ENCODE assay signal across 11 cellular contexts in genomic region chrX:71052721-71053120, GRCh38. TPM values are rescaled to one million over a fixed set of nuclear protein-coding genes. Genes with fewer than 3 reads are reported as not detected.
A peak's percentile ranks its signal among the peaks of the same experiment; 100 is the strongest.
DNase-seq lines count a peak whose midpoint lies in the region; TF ChIP-seq lines count a peak whose summit lies in the region.
"Had no signal": no experiment of that assay in that cellular context is flagged by ENCODE, and none has a peak within 500 bp of the region (broad histone marks: within the 10 kb centered on the region; RNA-seq: fewer than 3 reads in every experiment).

No MANE protein-coding gene starts in this region.

- TF ChIP-seq POLR2A in testis (IDR thresholded peaks at IDR 0.05) = no peak

- no peaks in the 10 kb centered on the region for H3K9me3 ChIP-seq in HUES64 (ENCODE audit: insufficient read depth, low read depth, low read length)
- no peaks in the 10 kb centered on the region for H3K9me3 ChIP-seq in iPS-18c (ENCODE audit: control insufficient read depth, insufficient read depth, low read length)
- no peaks in the 10 kb centered on the region for H3K9me3 ChIP-seq in testis

- no peaks in the 10 kb centered on the region for H3K27me3 ChIP-seq in HUES64 (ENCODE audit: insufficient read depth, low read length)
- H3K27me3 ChIP-seq in testis = no peaks in the 10 kb centered on the region

- DNase-seq in Calu3 (no peak), GM20000 (ENCODE audit: low spot score) (peak; percentile 3), activated gamma-delta T cell treated with Interleukin-2 at 50 U/mL for 16 hours (no peak), testis (no peak), HCEC 1CT (no peak), NCI-H748 treated with DMSO at 0.1 percent for 48 hours (lab: John Stamatoyannopoulos, UW) (no peak)

- intact Hi-C loops in Calu3 (cut with micrococcal nuclease; ENCODE audit: unreplicated experiment) = no loop called here
- intact Hi-C loops in testis (cut with DNase I; ENCODE audit: low total_unique reads) = no loop called here

- no peaks in the 10 kb centered on the region for H3K4me1 ChIP-seq in HUES64 (ENCODE audit: insufficient read depth, low read length)
- no peaks in the 10 kb centered on the region for H3K4me1 ChIP-seq in testis

- no peaks in the 10 kb centered on the region for H3K27me3 Mint-ChIP-seq in Calu3 (ENCODE audit: unreplicated experiment)

- no peak for TF ChIP-seq CTCF in Calu3 (IDR thresholded peaks at IDR 0.05; ENCODE audit: unreplicated experiment)
- no peak for TF ChIP-seq CTCF in GM20000 (IDR thresholded peaks at IDR 0.05; ENCODE audit: extremely low read depth, missing control alignments)
- no peak for TF ChIP-seq CTCF in testis (IDR thresholded peaks at IDR 0.05)

- no peak overlapping the region for H3K27ac Mint-ChIP-seq in Calu3 (ENCODE audit: unreplicated experiment)

- H3K4me3 ChIP-seq in HUES64 (ENCODE audit: low read length) (peak overlapping the region; percentile 48), iPS-18c (ENCODE audit: insufficient read depth, low read depth, low read length) (peak overlapping the region; percentile 55), testis (peak overlapping the region in 1 of 2 donors; percentile 3)

- peak overlapping the region; percentile 41 for H3K4me3 Mint-ChIP-seq in Calu3 (ENCODE audit: low read depth, unreplicated experiment)

- CTCF ChIA-PET in Calu3 (lab: Charles Lee) = no interaction called here

- H3K27ac ChIP-seq in HUES64 (ENCODE audit: low read depth, low read length) (no peak overlapping the region), testis (no peak overlapping the region)

- no TSS peak for BruUV-seq in Calu3 (replicated peaks; lab: Mats Ljungman, UMichigan)

- H3K36me3 ChIP-seq in HUES64 (ENCODE audit: insufficient read depth, low read length) = peaks cover 12% of the 10 kb centered on the region; the same call in 1 of the 2 replicates
- H3K36me3 ChIP-seq in testis (ENCODE audit: low read depth, missing control alignments) = no peaks in the 10 kb centered on the region

- no peaks in the 10 kb centered on the region for H3K9me3 Mint-ChIP-seq in Calu3 (ENCODE audit: low read depth, unreplicated experiment)

- H3K9ac ChIP-seq in HUES64 (ENCODE audit: low read depth, low read length) = no peak overlapping the region

- no peaks in the 10 kb centered on the region for H3K36me3 Mint-ChIP-seq in Calu3 (ENCODE audit: insufficient read depth, unreplicated experiment)

- no peaks in the 10 kb centered on the region for H3K4me1 Mint-ChIP-seq in Calu3 (ENCODE audit: low read depth, unreplicated experiment)

- WGBS in HUES64 = 81% methylated on average over 7 of the region's 7 CpGs
- 53 to 56% methylated on average over 6 to 7 of the region's 7 CpGs for WGBS in testis, 2 donors

RNA-seq across cellular contexts. Expression of gene SNX12, which starts 15.4 kb away (rescaled TPM):
- total RNA-seq in Calu3 (2022) (82.7 and 82.8 TPM in 2 replicates), testis (10 to 100 TPM; 35.4 to 53.1 TPM)
- polyA plus RNA-seq in HUES64 (2013, experiment 1 of 2) = 47.8 TPM
- polyA plus RNA-seq in HUES64 (2013, experiment 2 of 2) = 48.8 TPM
- 39.4 TPM for polyA plus RNA-seq in testis (ENCODE audit: insufficient read depth, low read depth, low replicate concordance)

RNA-seq across cellular contexts. Expression of gene FOXO4, which starts 42.9 kb away (rescaled TPM):
- total RNA-seq in Calu3 (2022) (7.8 and 9.8 TPM in 2 replicates), testis (10 to 100 TPM; 58.0 to 71.8 TPM)
- 15.8 TPM for polyA plus RNA-seq in HUES64 (2013, experiment 1 of 2)
- 11.0 TPM for polyA plus RNA-seq in HUES64 (2013, experiment 2 of 2)
- polyA plus RNA-seq in testis (ENCODE audit: insufficient read depth, low read depth, low replicate concordance) = 39.5 TPM

RNA-seq across cellular contexts. Expression of gene CXorf65, which starts 53.8 kb away (rescaled TPM):
- not detected in 2 replicates for total RNA-seq in Calu3 (2022)
- not detected for polyA plus RNA-seq in HUES64 (2013, experiment 1 of 2)
- polyA plus RNA-seq in HUES64 (2013, experiment 2 of 2) = not detected
- total RNA-seq in testis = 10 to 100 TPM in 1 of 2 donors, 1 to 10 TPM in 1; 2.8 to 13.2 TPM
- polyA plus RNA-seq in testis (ENCODE audit: insufficient read depth, low read depth, low replicate concordance) = 22.9 TPM
- total RNA-seq: esophagus mucosa, M059J, temporal lobe had no signal

RNA-seq across cellular contexts. Expression of gene IL2RG, which starts 58.7 kb away (rescaled TPM):
- total RNA-seq in Calu3 (2022) = 0.57 and 3.6 TPM in 2 replicates
- not detected for polyA plus RNA-seq in HUES64 (2013, experiment 1 of 2)
- polyA plus RNA-seq in HUES64 (2013, experiment 2 of 2) = 0.25 TPM
- total RNA-seq in testis = 1 to 10 TPM; 1.7 to 7.7 TPM
- polyA plus RNA-seq in testis (ENCODE audit: insufficient read depth, low read depth, low replicate concordance) = 6.8 TPM
